ENCODE assay signal across 15 cellular contexts in the genomic region with DNA sequence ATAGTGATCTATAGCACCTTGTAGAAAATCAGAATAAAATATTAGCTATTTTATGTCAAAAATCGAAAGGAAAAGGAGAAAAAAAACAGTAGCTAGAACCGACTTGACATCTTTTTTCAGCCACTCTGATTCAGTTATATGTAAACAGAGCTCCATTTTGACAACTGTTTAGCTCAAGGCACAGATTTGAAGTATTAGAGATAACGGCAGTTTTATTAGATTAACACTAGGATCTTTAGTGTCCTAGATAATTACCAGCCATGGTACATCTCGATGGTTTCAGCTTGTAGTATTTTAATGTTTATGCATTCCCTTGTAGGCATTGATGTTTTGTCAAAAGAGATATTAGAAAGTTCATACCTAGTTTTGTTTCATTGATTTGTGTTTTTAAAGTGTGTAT.
A peak's percentile ranks its signal among the peaks of the same experiment; 100 is the strongest.
DNase-seq lines count a peak whose midpoint lies in the region; ATAC-seq lines count a peak whose summit lies in the region.
"Had no signal": no experiment of that assay in that cellular context is flagged by ENCODE, and none has a peak within 500 bp of the region (broad histone marks: within the 10 kb centered on the region; RNA-seq: fewer than 3 reads in every experiment).

No MANE protein-coding gene starts in this region.

- DNase-seq in NCI-H82 (lab: John Stamatoyannopoulos, UW) (peak; percentile 59), SK-N-DZ (ENCODE audit: low spot score) (peak; percentile 42), activated gamma-delta T cell treated with Interleukin-2 at 50 U/mL for 16 hours (no peak), posterior vena cava (ENCODE audit: low spot score) (no peak), NCI-H2171 (lab: John Stamatoyannopoulos, UW) (no peak)
- DNase-seq: ACHN; Caco-2; CD4-positive, alpha-beta T cell; DMS153; DMS79 treated with DMSO at 0.1 percent for 48 hours; GF-D8; H9 had no signal

- intact Hi-C loops in posterior vena cava (cut with DNase I) = no loop called here

- no peak for ATAC-seq in GM18873 (IDR thresholded peaks at IDR 0.05; ENCODE audit: low FRiP score, unreplicated experiment)

- peak overlapping the region; percentile 15 for H3K27ac ChIP-seq in cingulate gyrus (ENCODE audit: low read depth, low read length)
- H3K27ac ChIP-seq: C4-2B had no signal

Comparison
In these comparisons a context has a peak if more than half of its experiments do, and no peak if none do; other contexts are left out.
1. DNase-seq: peak in NCI-H82 (single experiment) and SK-N-DZ (single experiment); none in activated gamma-delta T cell treated with Interleukin-2 at 50 U/mL for 16 hours (single experiment), posterior vena cava (single experiment) and NCI-H2171 (single experiment).